ENCODE assay signal across 25 cellular contexts in genomic region chr2:31366733-31367132, GRCh38. TPM values are rescaled to one million over a fixed set of nuclear protein-coding genes. Genes with fewer than 3 reads are reported as not detected.
"Had no signal": no experiment of that assay in that cellular context is flagged by ENCODE, and none has a peak within 500 bp of the region (broad histone marks: within the 10 kb centered on the region; RNA-seq: fewer than 3 reads in every experiment).

No MANE protein-coding gene starts in this region.

- H3K36me3 ChIP-seq: SJSA1 had no signal

- H3K9me3 ChIP-seq: SJSA1 had no signal

- DNase-seq: IMR-90, Karpas-422, KG1, MM.1S, MV-4-11, NCI-H1048, NCI-H1105, NCI-H1417, NCI-H146, NCI-H1694 treated with DMSO at 0.1 percent for 48 hours, NCI-H1930, NCI-H2081, NCI-H2107, NCI-H226, NCI-H446, NCI-H510A, NCI-H524 treated with DMSO at 0.1 percent for 48 hours, NCI-H69, NCI-H774, Right ventricle myocardium superior, RPMI8226, SIG-M5 had no signal

- H3K4me3 ChIP-seq: SJSA1, SK-N-MC had no signal

- H3K27ac ChIP-seq: SJSA1, SK-N-MC had no signal

- H3K4me1 ChIP-seq: SJSA1 had no signal

RNA-seq across cellular contexts. Expression of gene XDH, which starts 47.8 kb away (rescaled TPM):
- total RNA-seq: HepG2 had no signal
- polyA plus RNA-seq: HepG2 had no signal
